ENCODE assay signal across 8 cellular contexts in the genomic region with DNA sequence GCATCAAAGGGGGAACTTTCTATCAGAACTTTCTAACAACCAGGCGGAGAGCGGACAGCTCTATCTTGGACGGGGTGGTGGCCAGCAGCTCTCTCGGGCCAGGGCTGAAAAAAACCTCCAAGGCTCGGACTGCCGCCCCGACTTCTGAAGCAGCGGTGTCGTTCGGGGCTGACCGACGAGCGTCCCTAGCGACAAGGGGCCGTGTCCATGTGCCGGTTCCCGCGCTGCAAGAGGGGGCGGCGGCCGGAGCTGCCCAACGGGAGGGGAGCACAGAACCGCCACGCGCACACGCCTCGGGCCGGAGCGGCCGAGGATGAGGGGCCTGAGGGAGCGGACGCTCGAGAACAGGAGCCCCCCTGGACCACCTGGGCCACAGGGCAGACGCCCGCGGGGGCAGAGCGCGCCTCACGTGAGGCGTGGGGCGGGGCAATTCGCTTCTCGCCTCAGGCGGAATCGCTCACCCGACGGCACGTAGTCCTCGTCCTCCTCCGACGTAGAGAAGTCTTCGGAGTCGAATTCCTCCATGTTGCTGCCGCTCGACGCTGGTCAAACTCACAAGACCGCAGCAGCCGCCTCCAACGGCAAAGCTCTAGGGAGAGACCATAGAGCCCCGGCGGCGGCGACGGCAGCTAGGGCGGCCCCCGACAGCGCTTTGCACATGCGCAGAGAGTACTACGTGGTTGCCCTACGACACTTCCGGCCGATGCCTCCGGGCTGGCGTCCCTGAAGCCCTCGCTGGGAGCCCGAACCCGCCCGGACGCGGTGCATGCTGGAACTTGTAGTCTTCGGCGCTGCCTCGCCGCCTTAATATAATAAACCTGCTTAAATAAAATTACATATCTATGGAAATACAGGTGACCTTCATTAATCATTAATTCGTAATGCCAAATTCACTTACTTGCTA. TPM values are rescaled to one million over a fixed set of nuclear protein-coding genes. Genes with fewer than 3 reads are reported as not detected.
DNase-seq lines count a peak whose midpoint lies in the region; ATAC-seq and TF ChIP-seq lines count a peak whose summit lies in the region.

A gene (minus strand): TSS at position 676 of the 904 bp plus-strand sequence. CDS start 151 bp downstream, at position 525.

- H3K4me3 ChIP-seq in BJ (ENCODE audit: low read depth, low read length) = peak within 1 kb of the TSS; percentile 99

- no peaks in the 10 kb centered on the region for H3K36me3 ChIP-seq in BJ (ENCODE audit: control insufficient read depth, insufficient read depth, low read length)

- POLR2A ChIA-PET in BJ (lab: Charles Lee) = interaction anchor here (0.6 kb wide), 1 partner anchor 11 kb away, joined by 6 read pairs; no protein-coding TSS in a partner anchor
- POLR2A ChIA-PET in activated CD4-positive, alpha-beta T cell treated with anti-CD3 and anti-CD28 coated beads, Interleukin-2, amount 10 ng/mL, durations not matched to agents 7 days and 5 days (lab: Charles Lee) = no interaction called here

- no peaks in the 10 kb centered on the region for H3K9me3 Mint-ChIP-seq in activated CD4-positive, alpha-beta T cell treated with anti-CD3 and anti-CD28 coated beads, Interleukin-2, amount 10 ng/mL, durations not matched to agents 7 days and 5 days

- no peak for TF ChIP-seq CTCF in BJ (IDR thresholded peaks at IDR 0.05; ENCODE audit: insufficient read depth, low read depth, low read length)

- peaks cover 41% of the 10 kb centered on the region for H3K4me1 Mint-ChIP-seq in activated CD4-positive, alpha-beta T cell treated with anti-CD3 and anti-CD28 coated beads, Interleukin-2, amount 10 ng/mL, durations not matched to agents 7 days and 5 days

- H3K36me3 Mint-ChIP-seq in activated CD4-positive, alpha-beta T cell treated with anti-CD3 and anti-CD28 coated beads, Interleukin-2, amount 10 ng/mL, durations not matched to agents 7 days and 5 days (ENCODE audit: low read depth) = peaks cover 11% of the 10 kb centered on the region

- H3K27me3 Mint-ChIP-seq in activated CD4-positive, alpha-beta T cell treated with anti-CD3 and anti-CD28 coated beads, Interleukin-2, amount 10 ng/mL, durations not matched to agents 7 days and 5 days = no peaks in the 10 kb centered on the region

- peak; percentile 93 for ATAC-seq in HG03460 (IDR thresholded peaks at IDR 0.05; ENCODE audit: unreplicated experiment)

- CTCF ChIA-PET in BJ (lab: Yijun Ruan, JAX) = interaction anchor here (0.7 to 2.2 kb wide), 7 partner anchors 10 to 234 kb away, joined by 3 to 10 read pairs (median 4); a partner anchor contains a TSS
- CTCF ChIA-PET in activated CD4-positive, alpha-beta T cell treated with anti-CD3 and anti-CD28 coated beads, Interleukin-2, amount 10 ng/mL, durations not matched to agents 7 days and 5 days (lab: Charles Lee) = interaction anchor here (0.6 to 2.4 kb wide), 6 partner anchors 11 to 234 kb away, joined by 3 to 9 read pairs (median 4); no protein-coding TSS in a partner anchor

- DNase-seq in BJ (ENCODE audit: low read depth) (peak; percentile 52), GM19240 (ENCODE audit: insufficient read length, low spot score) (peak; percentile 96), NCI-H526 treated with DMSO at 0.1 percent for 48 hours (lab: John Stamatoyannopoulos, UW) (peak; percentile 86), cortex of kidney (lab: John Stamatoyannopoulos, UW) (peak; percentile 75), left kidney (ENCODE audit: low read depth, low spot score) (peak; percentile 99)
- peak; percentile 97 for DNase-seq in activated CD4-positive, alpha-beta T cell treated with anti-CD3 and anti-CD28 coated beads, Interleukin-2, amount 10 ng/mL, durations not matched to agents 7 days and 5 days
- peak; percentile 95 to 96 for DNase-seq in stimulated activated CD4-positive, alpha-beta T cell treated with anti-CD3 and anti-CD28 coated beads, Interleukin-2, amount 100 ng/mL, for 24 hours

- no peaks in the 10 kb centered on the region for H3K27me3 ChIP-seq in BJ (ENCODE audit: control insufficient read depth, insufficient read depth, low read length)

- H3K4me3 Mint-ChIP-seq in activated CD4-positive, alpha-beta T cell treated with anti-CD3 and anti-CD28 coated beads, Interleukin-2, amount 10 ng/mL, durations not matched to agents 7 days and 5 days = peak within 1 kb of the TSS; percentile 90

- H3K27ac Mint-ChIP-seq in activated CD4-positive, alpha-beta T cell treated with anti-CD3 and anti-CD28 coated beads, Interleukin-2, amount 10 ng/mL, durations not matched to agents 7 days and 5 days = peak within 1 kb of the TSS; percentile 99

RNA-seq across cellular contexts. Expression of the gene that starts here (rescaled TPM):
- 10.9 and 38.6 TPM in 2 replicates for polyA plus RNA-seq in BJ (2011; rRNA removed)
- polyA minus RNA-seq in BJ (2011; rRNA and poly(A)+ RNA removed) = 7.1 and 8.3 TPM in 2 replicates
- 10 to 100 TPM; 42.4 to 43.7 TPM for total RNA-seq in activated CD4-positive, alpha-beta T cell treated with anti-CD3 and anti-CD28 coated beads, Interleukin-2, amount 10 ng/mL, durations not matched to agents 7 days and 5 days

Comparison
In these comparisons a context has a peak if more than half of its experiments do, and no peak if none do; other contexts are left out.
1. Peak in every context shown above with its lines: DNase-seq, ATAC-seq and H3K4me3 ChIP-seq.